In genomic region chr19:5022066-5022860, GRCh38 we compare ENCODE assay signal across 17 cellular contexts.
"Had no signal": no experiment of that assay in that cellular context is flagged by ENCODE, and none has a peak within 500 bp of the region (broad histone marks: within the 10 kb centered on the region; RNA-seq: fewer than 3 reads in every experiment).

No MANE protein-coding gene starts in this region.

- H3K9me3 ChIP-seq: body of pancreas, heart right ventricle, lower lobe of right lung, ovary had no signal

- H3K27me3 Mint-ChIP-seq: activated CD4-positive, alpha-beta memory T cell treated with anti-CD3 and anti-CD28 coated beads, Interleukin-2, amount 10 ng/mL, durations not matched to agents 7 days and 5 days; activated naive CD8-positive, alpha-beta T cell treated with anti-CD3 and anti-CD28 coated beads for 36 hours; activated T-cell treated with anti-CD3 and anti-CD28 coated beads, Interleukin-2, amount 50 U/mL, for 24 hours; stimulated activated memory B cell treated with anti-CD40 and anti-IgM and Interleukin-4, amounts not matched to agents 10 μg/mL and 1 μg/mL and 100 μg/mL, for 72 hours; type B pancreatic cell had no signal

- FAIRE-seq: islet of Langerhans had no signal

- H3K4me1 ChIP-seq: body of pancreas, lower lobe of right lung had no signal

- H3K4me1 Mint-ChIP-seq: neural crest cell; stimulated activated memory B cell treated with anti-CD40 and anti-IgM and Interleukin-4, amounts not matched to agents 10 μg/mL and 1 μg/mL and 100 μg/mL, for 72 hours had no signal

- H3K4me3 Mint-ChIP-seq: activated CD4-positive, alpha-beta memory T cell treated with anti-CD3 and anti-CD28 coated beads, Interleukin-2, amount 10 ng/mL, durations not matched to agents 7 days and 5 days; activated naive CD8-positive, alpha-beta T cell treated with anti-CD3 and anti-CD28 coated beads for 36 hours; activated T-cell treated with anti-CD3 and anti-CD28 coated beads, Interleukin-2, amount 50 U/mL, for 24 hours; neural crest cell; stimulated activated memory B cell treated with anti-CD40 and anti-IgM and Interleukin-4, amounts not matched to agents 10 μg/mL and 1 μg/mL and 100 μg/mL, for 72 hours; type B pancreatic cell had no signal

- H3K36me3 Mint-ChIP-seq: stimulated activated memory B cell treated with anti-CD40 and anti-IgM and Interleukin-4, amounts not matched to agents 10 μg/mL and 1 μg/mL and 100 μg/mL, for 72 hours had no signal

- H3K9me3 Mint-ChIP-seq: activated naive CD8-positive, alpha-beta T cell treated with anti-CD3 and anti-CD28 coated beads for 36 hours; activated T-cell treated with anti-CD3 and anti-CD28 coated beads, Interleukin-2, amount 50 U/mL, for 24 hours; neural crest cell; stimulated activated memory B cell treated with anti-CD40 and anti-IgM and Interleukin-4, amounts not matched to agents 10 μg/mL and 1 μg/mL and 100 μg/mL, for 72 hours; type B pancreatic cell had no signal

- H3K27ac ChIP-seq: body of pancreas, lower lobe of right lung, ovary had no signal

- H3K27me3 ChIP-seq: body of pancreas, heart right ventricle, ovary had no signal

- H3K36me3 ChIP-seq: ovary had no signal

- ATAC-seq: body of pancreas; lower lobe of right lung; stimulated activated memory B cell treated with anti-CD40 and anti-IgM and Interleukin-4, amounts not matched to agents 10 μg/mL and 1 μg/mL and 100 μg/mL, for 72 hours had no signal

- H3K27ac Mint-ChIP-seq: activated CD4-positive, alpha-beta memory T cell treated with anti-CD3 and anti-CD28 coated beads, Interleukin-2, amount 10 ng/mL, durations not matched to agents 7 days and 5 days; activated naive CD8-positive, alpha-beta T cell treated with anti-CD3 and anti-CD28 coated beads for 36 hours; stimulated activated memory B cell treated with anti-CD40 and anti-IgM and Interleukin-4, amounts not matched to agents 10 μg/mL and 1 μg/mL and 100 μg/mL, for 72 hours; type B pancreatic cell had no signal

- DNase-seq: activated CD4-positive, alpha-beta memory T cell treated with anti-CD3 and anti-CD28 coated beads, Interleukin-2, amount 10 ng/mL, durations not matched to agents 7 days and 5 days; activated gamma-delta T cell; activated naive CD8-positive, alpha-beta T cell treated with anti-CD3 and anti-CD28 coated beads for 36 hours; activated T-cell treated with anti-CD3 and anti-CD28 coated beads, Interleukin-2, amount 50 U/mL, for 24 hours; body of pancreas; cortex of kidney; effector CD4-positive, alpha-beta T cell; foreskin melanocyte; heart right ventricle; lower lobe of right lung; T-helper 1 cell; WERI-Rb-1 had no signal

- H3K4me3 ChIP-seq: body of pancreas, heart right ventricle, lower lobe of right lung, ovary had no signal
